ENCODE assay signal across 1 cellular context in the genomic region with DNA sequence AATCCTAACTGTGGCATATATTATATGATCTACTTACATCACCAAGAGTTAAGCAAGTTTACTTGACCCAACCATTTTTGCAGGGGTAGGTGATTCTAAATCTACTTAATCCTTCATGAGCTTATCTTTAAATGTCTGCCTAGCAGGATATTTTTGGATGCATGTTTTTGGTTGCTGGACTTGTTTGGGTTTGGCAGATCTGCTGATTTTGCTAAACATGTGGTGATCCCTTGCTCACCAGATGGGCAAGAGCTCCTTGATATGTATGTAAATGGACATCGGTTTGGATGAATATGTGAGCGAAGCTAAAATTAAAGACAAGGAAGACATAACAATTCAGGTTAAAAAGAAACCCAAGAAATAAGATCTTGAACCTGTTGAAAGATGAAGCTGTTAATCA.
TF ChIP-seq lines count a peak whose summit lies in the region.

No MANE protein-coding gene starts in this region.

TF ChIP-seq in A549, 52 proteins besides CTCF, POLR2A, EP300 and RAD21 (continued from another document):
- TF ChIP-seq, protein P1, sequence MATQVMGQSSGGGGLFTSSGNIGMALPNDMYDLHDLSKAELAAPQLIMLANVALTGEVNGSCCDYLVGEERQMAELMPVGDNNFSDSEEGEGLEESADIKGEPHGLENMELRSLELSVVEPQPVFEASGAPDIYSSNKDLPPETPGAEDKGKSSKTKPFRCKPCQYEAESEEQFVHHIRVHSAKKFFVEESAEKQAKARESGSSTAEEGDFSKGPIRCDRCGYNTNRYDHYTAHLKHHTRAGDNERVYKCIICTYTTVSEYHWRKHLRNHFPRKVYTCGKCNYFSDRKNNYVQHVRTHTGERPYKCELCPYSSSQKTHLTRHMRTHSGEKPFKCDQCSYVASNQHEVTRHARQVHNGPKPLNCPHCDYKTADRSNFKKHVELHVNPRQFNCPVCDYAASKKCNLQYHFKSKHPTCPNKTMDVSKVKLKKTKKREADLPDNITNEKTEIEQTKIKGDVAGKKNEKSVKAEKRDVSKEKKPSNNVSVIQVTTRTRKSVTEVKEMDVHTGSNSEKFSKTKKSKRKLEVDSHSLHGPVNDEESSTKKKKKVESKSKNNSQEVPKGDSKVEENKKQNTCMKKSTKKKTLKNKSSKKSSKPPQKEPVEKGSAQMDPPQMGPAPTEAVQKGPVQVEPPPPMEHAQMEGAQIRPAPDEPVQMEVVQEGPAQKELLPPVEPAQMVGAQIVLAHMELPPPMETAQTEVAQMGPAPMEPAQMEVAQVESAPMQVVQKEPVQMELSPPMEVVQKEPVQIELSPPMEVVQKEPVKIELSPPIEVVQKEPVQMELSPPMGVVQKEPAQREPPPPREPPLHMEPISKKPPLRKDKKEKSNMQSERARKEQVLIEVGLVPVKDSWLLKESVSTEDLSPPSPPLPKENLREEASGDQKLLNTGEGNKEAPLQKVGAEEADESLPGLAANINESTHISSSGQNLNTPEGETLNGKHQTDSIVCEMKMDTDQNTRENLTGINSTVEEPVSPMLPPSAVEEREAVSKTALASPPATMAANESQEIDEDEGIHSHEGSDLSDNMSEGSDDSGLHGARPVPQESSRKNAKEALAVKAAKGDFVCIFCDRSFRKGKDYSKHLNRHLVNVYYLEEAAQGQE (IDR thresholded peaks at IDR 0.05) = no peak
- TF ChIP-seq JUNB (IDR thresholded peaks at IDR 0.05) = no peak
- peak; percentile 10 for TF ChIP-seq MAFK (IDR thresholded peaks at IDR 0.05; ENCODE audit: partially characterized antibody)
- no peak for TF ChIP-seq ZC3H11A (IDR thresholded peaks at IDR 0.05)
